1 cellular context compared by ENCODE assay signal in genomic region chr17:7549401-7550055, GRCh38.
TF ChIP-seq lines count a peak whose summit lies in the region.

No MANE protein-coding gene starts in this region.

TF ChIP-seq in HEK293T, 16 proteins besides CTCF, POLR2A, EP300 and RAD21 (continued from another document):
- TF ChIP-seq LEF1 (IDR thresholded peaks at IDR 0.05; ENCODE audit: borderline replicate concordance) (no peak), BHLHE40 (IDR thresholded peaks at IDR 0.05; ENCODE audit: borderline replicate concordance) (no peak), ARNT (IDR thresholded peaks at IDR 0.05) (no peak), FOXK2 (IDR thresholded peaks at IDR 0.05) (no peak), HDGF (IDR thresholded peaks at IDR 0.05; ENCODE audit: borderline replicate concordance) (no peak), SP1 (IDR thresholded peaks at IDR 0.05) (no peak)
